8 cellular contexts compared by ENCODE assay signal in genomic region chr21:33975548-33976081, GRCh38.
DNase-seq lines count a peak whose midpoint lies in the region; ATAC-seq, FAIRE-seq and TF ChIP-seq lines count a peak whose summit lies in the region.

No MANE protein-coding gene starts in this region.

- H4K20me1 ChIP-seq in HepG2 (ENCODE audit: insufficient read depth, low read length) = no peaks in the 10 kb centered on the region

- DNase-seq in RPMI7951 (ENCODE audit: low read depth) (peak; percentile 67), HepG2 (ENCODE audit: low spot score) (no peak), NCI-H2107 treated with DMSO at 0.1 percent for 48 hours (lab: John Stamatoyannopoulos, UW; ENCODE audit: unreplicated experiment) (no peak)
- peak; percentile 50 for DNase-seq in activated T-helper 9 cell treated with anti-CD3 and anti-CD28 coated beads, Interleukin-2, amount 50 U/mL, for 16 hours (ENCODE audit: low read depth)
- DNase-seq in stimulated activated CD8-positive, alpha-beta memory T cell treated with anti-CD3 and anti-CD28 coated beads, Interleukin-7, amount 100 ng/mL, for 24 hours (ENCODE audit: low read depth) = peak; percentile 37
- no peak for DNase-seq in effector CD8-positive, alpha-beta T cell (lab: John Stamatoyannopoulos, UW)

- no peaks in the 10 kb centered on the region for H3K27me3 ChIP-seq in HepG2 (ENCODE audit: control insufficient read depth in 1 of 2, insufficient read depth in 2 of 2, low read length in 2 of 2)

- FAIRE-seq in HepG2 (lab: Jason Lieb, UNC) = no peak

- peaks cover 57% of the 10 kb centered on the region for H3K4me1 ChIP-seq in HepG2 (ENCODE audit: insufficient read depth, low read length)

- BruUV-seq in HepG2 (replicated peaks; lab: Mats Ljungman, UMichigan) = no TSS peak

- no peaks in the 10 kb centered on the region for H3K36me3 ChIP-seq in HepG2 (replicated peaks in 1 of 2; ENCODE audit: control insufficient read depth in 1 of 2, insufficient read depth in 2 of 2, low read length in 2 of 2)

- no peak for TF ChIP-seq RAD21 in HepG2 (CRISPR knock-in tag; IDR thresholded peaks at IDR 0.05)

- no peak for TF ChIP-seq CTCF in HepG2 (CRISPR knock-in tag; IDR thresholded peaks at IDR 0.05)

- H2AFZ ChIP-seq in HepG2 (ENCODE audit: low read length) = peak overlapping the region; percentile 77

- ATAC-seq in GM18907 (IDR thresholded peaks at IDR 0.05; ENCODE audit: unreplicated experiment) = peak; percentile 87
- ATAC-seq in HG02981 (IDR thresholded peaks at IDR 0.05; ENCODE audit: unreplicated experiment) = peak; percentile 82
- no peak for ATAC-seq in HepG2

- peak overlapping the region; percentile 88 for H3K4me2 ChIP-seq in HepG2 (ENCODE audit: low read depth, low read length)

- TF ChIP-seq EP300 in HepG2 (IDR thresholded peaks at IDR 0.05; ENCODE audit: low read depth in 2 of 2, low read length in 2 of 2) (no peak), HepG2 (CRISPR knock-in tag; IDR thresholded peaks at IDR 0.05; ENCODE audit: borderline replicate concordance) (no peak)

- intact Hi-C loops in HepG2 (cut with micrococcal nuclease; ENCODE audit: unreplicated experiment) = no loop called here

- in situ Hi-C loops in HepG2 (cut with HindIII; ENCODE audit: extremely low pct_ligation_motif_present, low pct_unique_long_range_greater_than_20kb) = no loop called here

- no peaks in the 10 kb centered on the region for H3K79me2 ChIP-seq in HepG2 (ENCODE audit: insufficient read depth, low read length)

- no peak for TF ChIP-seq POLR2A in HepG2 (IDR thresholded peaks at IDR 0.05; ENCODE audit: insufficient read depth in 1 of 2, low read depth in 2 of 2, low read length in 2 of 2)

- peak overlapping the region in 2 of 3 experiments; percentile 30 to 51; a peak in 4 of 6 replicates for H3K4me3 ChIP-seq in HepG2 (replicated peaks in 1 of 3; ENCODE audit: insufficient read depth in 1 of 3, low read depth in 2 of 3, low read length in 3 of 3)

- no peaks in the 10 kb centered on the region for H3K9me3 ChIP-seq in HepG2 (ENCODE audit: low read length)

- 69% methylated on average over 6 of the region's 7 CpGs for WGBS in HepG2 (ENCODE audit: low lambda C conversion rate)

- POLR2A ChIA-PET in HepG2 (lab: Yijun Ruan, JAX) = interaction anchor here (1.0 kb wide), 1 partner anchor 9 kb away, joined by 3 read pairs; no protein-coding TSS in a partner anchor

- H3K27ac ChIP-seq in HepG2 (ENCODE audit: extremely low read length, insufficient read depth, low read length) = peak overlapping the region; percentile 68

- CTCF ChIA-PET in HepG2 (lab: Yijun Ruan, JAX; ENCODE audit: low intra/inter-chr PET ratio, low total read pairs) = no interaction called here

- H3K9ac ChIP-seq in HepG2 (ENCODE audit: insufficient read depth, low read depth, low read length) = peak overlapping the region; percentile 67

TF ChIP-seq in HepG2, 621 proteins besides CTCF, POLR2A, EP300 and RAD21:
- no peak for TF ChIP-seq FOXK1 (CRISPR knock-in tag; IDR thresholded peaks at IDR 0.05; ENCODE audit: borderline replicate concordance, low read depth)
- no peak for TF ChIP-seq TFDP1 (CRISPR knock-in tag; IDR thresholded peaks at IDR 0.05; ENCODE audit: borderline replicate concordance)
- no peak for TF ChIP-seq ZNF614 (CRISPR knock-in tag; IDR thresholded peaks at IDR 0.05; ENCODE audit: borderline replicate concordance)
- TF ChIP-seq ZNF530 (CRISPR knock-in tag; IDR thresholded peaks at IDR 0.05; ENCODE audit: low read depth) = no peak
- TF ChIP-seq TCF12 (IDR thresholded peaks at IDR 0.05) = no peak
- TF ChIP-seq TCF12 (CRISPR knock-in tag; IDR thresholded peaks at IDR 0.05) = no peak
- TF ChIP-seq FOXM1 (CRISPR knock-in tag; IDR thresholded peaks at IDR 0.05) = no peak
- TF ChIP-seq HMG20A (CRISPR knock-in tag; IDR thresholded peaks at IDR 0.05; ENCODE audit: borderline replicate concordance) = peak; percentile 41; the same call in 1 of the 2 replicates
- TF ChIP-seq ZNF687 (CRISPR knock-in tag; IDR thresholded peaks at IDR 0.05) = peak; percentile 45; the same call in 1 of the 2 replicates
- TF ChIP-seq ZBTB33 (CRISPR knock-in tag; IDR thresholded peaks at IDR 0.05) = peak; percentile 84
- TF ChIP-seq ZNF839 (CRISPR knock-in tag; IDR thresholded peaks at IDR 0.05; ENCODE audit: borderline replicate concordance) = no peak

Comparison
In these comparisons a context has a peak if more than half of its experiments do, and no peak if none do; other contexts are left out.
1. DNase-seq: peak in RPMI7951 (single experiment), activated T-helper 9 cell treated with anti-CD3 and anti-CD28 coated beads, Interleukin-2, amount 50 U/mL, for 16 hours (single experiment) and stimulated activated CD8-positive, alpha-beta memory T cell treated with anti-CD3 and anti-CD28 coated beads, Interleukin-7, amount 100 ng/mL, for 24 hours (single experiment); none in HepG2 (single experiment), effector CD8-positive, alpha-beta T cell (single experiment) and NCI-H2107 treated with DMSO at 0.1 percent for 48 hours (single experiment).